Comparison of ENCODE assay signal across 20 cellular contexts in the genomic region with DNA sequence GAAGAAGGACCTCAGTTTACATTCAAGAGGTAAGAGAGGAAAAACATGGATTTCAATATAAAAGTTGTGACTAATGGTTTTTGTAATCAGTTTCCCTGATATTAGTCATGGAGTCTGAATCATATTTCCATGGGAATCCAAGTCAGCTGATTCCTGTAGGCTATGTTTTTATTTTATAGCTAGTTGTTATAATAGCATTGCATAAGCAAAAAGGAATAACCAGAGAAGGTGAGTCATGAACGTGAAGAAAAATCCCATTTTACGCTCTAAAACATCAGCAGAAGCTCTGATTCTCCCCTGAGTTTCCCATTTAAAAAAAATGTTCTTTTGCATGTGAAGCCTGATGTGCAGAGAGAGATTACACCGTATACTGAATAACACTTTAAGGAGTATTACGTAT.
DNase-seq lines count a peak whose midpoint lies in the region; ATAC-seq and TF ChIP-seq lines count a peak whose summit lies in the region.
"Had no signal": no experiment of that assay in that cellular context is flagged by ENCODE, and none has a peak within 500 bp of the region (broad histone marks: within the 10 kb centered on the region; RNA-seq: fewer than 3 reads in every experiment).

No MANE protein-coding gene starts in this region.

- TF ChIP-seq CTCF in retinal pigment epithelial cell (conservative IDR thresholded peaks at IDR 0.05; ENCODE audit: low read depth, low read length), result no peak

- no peak overlapping the region for H3K9ac ChIP-seq in adipocyte (ENCODE audit: low read length)

- H3K36me3 ChIP-seq in adipocyte (ENCODE audit: control insufficient read depth, insufficient read depth, low read length, severe bottlenecking), result no peaks in the 10 kb centered on the region
- H3K36me3 ChIP-seq: BE2C had no signal

- ATAC-seq in left cardiac atrium (no peak), GM18519 (IDR thresholded peaks at IDR 0.05; ENCODE audit: low FRiP score, unreplicated experiment) (no peak)
- ATAC-seq: activated naive CD4-positive, alpha-beta T cell treated with anti-CD3 and anti-CD28 coated beads, Interleukin-2, amount 50 U/mL, for 72 hours; HepG2; Panc1 had no signal

- DNase-seq in CD1c-positive myeloid dendritic cell (ENCODE audit: extremely low spot score) (peak; percentile 20), adipocyte (ENCODE audit: low read depth) (peak; percentile 21), fibroblast of gingiva (ENCODE audit: low read depth) (peak; percentile 48), retinal pigment epithelial cell (ENCODE audit: low read depth) (peak; percentile 75), left cardiac atrium (no peak), LoVo (ENCODE audit: low spot score) (no peak), NCI-H82 treated with DMSO at 0.1 percent for 48 hours (lab: John Stamatoyannopoulos, UW; ENCODE audit: unreplicated experiment) (no peak)
- DNase-seq: activated CD4-positive, alpha-beta T cell treated with anti-CD3 and anti-CD28 coated beads, Interleukin-2, amount 50 U/mL, for 4 hours; activated T-cell treated with anti-CD3 and anti-CD28 coated beads, Interleukin-2, amount 50 U/mL, for 1 hour; BE2C; central memory CD4-positive, alpha-beta T cell; DMS153; NCI-H2081 treated with DMSO at 0.1 percent for 48 hours; NCI-H774; stimulated activated CD4-positive, alpha-beta T cell treated with anti-CD3 and anti-CD28 coated beads, Interleukin-1b, Interleukin-23, amount 100 ng/mL, for 48 hours; substantia nigra had no signal

- no peak overlapping the region for H3K4me3 ChIP-seq in adipocyte (ENCODE audit: low read length)
- no peak overlapping the region for H3K4me3 ChIP-seq in retinal pigment epithelial cell (ENCODE audit: low read length)

- peaks cover 9% of the 10 kb centered on the region for H3K4me1 ChIP-seq in adipocyte (ENCODE audit: control insufficient read depth, insufficient read depth, low read length)
- H3K4me1 ChIP-seq: BE2C had no signal

- H3K9me3 ChIP-seq in adipocyte (ENCODE audit: control insufficient read depth, low read length), result no peaks in the 10 kb centered on the region
- H3K9me3 ChIP-seq: BE2C had no signal

- peaks cover 4% of the 10 kb centered on the region for H3K27me3 ChIP-seq in adipocyte (replicated peaks; ENCODE audit: control insufficient read depth, insufficient read depth, low read length)

- intact Hi-C loops in left cardiac atrium (cut with DNase I), result no loop called here

Comparison
In these comparisons a context has a peak if more than half of its experiments do, and no peak if none do; other contexts are left out.
1. DNase-seq: peak in CD1c-positive myeloid dendritic cell (single experiment), adipocyte (single experiment), fibroblast of gingiva (single experiment) and retinal pigment epithelial cell (single experiment); none in left cardiac atrium (single experiment), LoVo (single experiment) and NCI-H82 treated with DMSO at 0.1 percent for 48 hours (single experiment).